ENCODE assay signal across 32 cellular contexts in the genomic region with DNA sequence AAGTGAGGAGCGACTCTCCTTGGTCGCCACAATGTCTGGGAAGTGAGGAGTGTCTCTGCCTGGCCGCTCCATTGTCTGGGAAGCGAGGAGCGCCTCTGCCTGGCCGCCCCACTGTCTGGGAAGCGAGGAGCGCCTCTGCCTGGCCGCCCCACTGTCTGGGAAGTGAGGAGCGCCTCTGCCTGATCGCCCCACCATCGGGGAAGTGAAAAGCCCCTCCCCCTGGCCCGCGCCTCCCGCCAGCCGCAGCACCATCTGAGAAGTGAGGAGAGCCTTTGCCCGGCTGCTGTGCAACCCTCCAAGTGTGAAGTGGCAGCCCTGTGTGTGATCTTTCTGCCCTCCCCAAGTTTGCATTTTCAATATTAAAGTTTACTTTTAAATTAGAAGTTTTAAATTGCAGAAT.
"Had no signal": no experiment of that assay in that cellular context is flagged by ENCODE, and none has a peak within 500 bp of the region (broad histone marks: within the 10 kb centered on the region; RNA-seq: fewer than 3 reads in every experiment).

No MANE protein-coding gene starts in this region.

- H3K4me1 ChIP-seq: adrenal gland, body of pancreas had no signal

- ATAC-seq: activated CD4-positive, alpha-beta T cell treated with anti-CD3 and anti-CD28 coated beads for 36 hours; activated CD8-positive, alpha-beta T cell treated with anti-CD3 and anti-CD28 coated beads for 36 hours; activated naive CD8-positive, alpha-beta T cell treated with anti-CD3 and anti-CD28 coated beads, Interleukin-2, amount 50 U/mL, for 24 hours; body of pancreas; effector memory CD8-positive, alpha-beta T cell; foreskin keratinocyte; T-helper 17 cell had no signal

- H3K4me3 ChIP-seq: adrenal gland, body of pancreas, esophagus muscularis mucosa, gastrocnemius medialis had no signal

- DNase-seq: activated CD4-positive, alpha-beta T cell treated with anti-CD3 and anti-CD28 coated beads for 36 hours; activated CD4-positive, alpha-beta T cell treated with anti-CD3 and anti-CD28 coated beads, Interleukin-2, amount 50 U/mL, for 1 hour; activated CD4-positive, alpha-beta T cell treated with anti-CD3 and anti-CD28 coated beads, Interleukin-2, amount 50 U/mL, for 48 hours; activated CD4-positive, CD25-positive, alpha-beta regulatory T cell; activated CD4-positive, CD25-positive, alpha-beta regulatory T cell treated with anti-CD3 and anti-CD28 coated beads, Interleukin-2, amount 50 U/mL, for 72 hours; activated CD8-positive, alpha-beta memory T cell treated with anti-CD3 and anti-CD28 coated beads for 24 hours; activated CD8-positive, alpha-beta T cell treated with anti-CD3 and anti-CD28 coated beads for 36 hours; activated effector memory CD4-positive, alpha-beta T cell treated with anti-CD3 and anti-CD28 coated beads, Interleukin-2, amount 50 U/mL, for 16 hours; activated naive CD4-positive, alpha-beta T cell treated with anti-CD3 and anti-CD28 coated beads for 36 hours; activated naive CD8-positive, alpha-beta T cell treated with anti-CD3 and anti-CD28 coated beads for 36 hours; activated naive CD8-positive, alpha-beta T cell treated with anti-CD3 and anti-CD28 coated beads, Interleukin-2, amount 50 U/mL, for 24 hours; activated T-cell treated with anti-CD3 and anti-CD28 coated beads, Interleukin-2, amount 50 U/mL, for 1 hour; activated T-cell treated with anti-CD3 and anti-CD28 coated beads, Interleukin-2, amount 50 U/mL, for 48 hours; adrenal gland; amygdala; aorta; body of pancreas; caudate nucleus; cortex of kidney; dermis blood vessel endothelial cell; effector CD4-positive, alpha-beta T cell; effector memory CD8-positive, alpha-beta T cell; erythroblast; foreskin keratinocyte; gastrocnemius medialis; glutamatergic neuron; T-helper 1 cell; T-helper 17 cell; T1000; WERI-Rb-1 had no signal

- H3K9me3 ChIP-seq: adrenal gland, body of pancreas, gastrocnemius medialis had no signal

- H3K27me3 ChIP-seq: adrenal gland, body of pancreas, esophagus muscularis mucosa, foreskin keratinocyte, gastrocnemius medialis had no signal

- H3K27ac ChIP-seq: adrenal gland, body of pancreas, esophagus muscularis mucosa, foreskin keratinocyte, WERI-Rb-1 had no signal

- FAIRE-seq: colon had no signal

- H3K36me3 ChIP-seq: adrenal gland, esophagus muscularis mucosa, gastrocnemius medialis, WERI-Rb-1 had no signal
